In genomic region chr7:132326878-132327589, GRCh38 we compare ENCODE assay signal across 10 cellular contexts.
"Had no signal": no experiment of that assay in that cellular context is flagged by ENCODE, and none has a peak within 500 bp of the region (broad histone marks: within the 10 kb centered on the region; RNA-seq: fewer than 3 reads in every experiment).

No MANE protein-coding gene starts in this region.

- H3K4me3 Mint-ChIP-seq: GM23338, H9, HFFc6 had no signal

- ATAC-seq: GM23338 had no signal

- H2AFZ ChIP-seq: GM23338 had no signal

- DNase-seq: H9, HCEC 1CT, HFFc6, IMR-90, KBM-7 had no signal

- FAIRE-seq: H1, H54 had no signal

- H3K4me1 Mint-ChIP-seq: H9 had no signal

- H3K27ac ChIP-seq: HL-60, KMS-11 had no signal

- H3K9ac ChIP-seq: KMS-11 had no signal

- H3K9me3 Mint-ChIP-seq: GM23338, H9, HFFc6 had no signal

- H3K27ac Mint-ChIP-seq: GM23338, H9, HFFc6 had no signal

- H3K4me2 ChIP-seq: GM23338, KMS-11 had no signal

- H3K4me3 ChIP-seq: GM23338 had no signal
